In the genomic region with DNA sequence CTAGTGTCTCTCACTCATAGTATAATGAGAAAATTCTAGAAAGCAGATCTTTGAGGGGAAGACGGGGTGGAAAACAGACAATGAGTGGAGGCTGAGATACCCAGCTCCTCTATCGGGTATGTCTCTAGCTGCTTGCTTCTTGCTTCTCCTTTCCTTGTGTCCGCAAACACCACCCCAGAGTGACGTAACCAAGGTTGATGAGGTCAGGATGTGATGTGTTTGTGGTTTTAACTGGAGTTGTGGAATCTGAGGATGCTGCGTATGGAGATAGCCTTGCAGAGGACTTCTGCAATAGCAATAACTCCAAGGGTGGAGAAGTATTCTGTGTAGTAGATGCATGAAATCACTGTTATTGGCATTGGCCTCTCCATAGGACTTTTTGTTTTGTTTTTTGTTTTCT, we compare ENCODE assay signal across 1 cellular context.
TF ChIP-seq lines count a peak whose summit lies in the region.

No MANE protein-coding gene starts in this region.

TF ChIP-seq in HepG2, 621 proteins besides CTCF, POLR2A, EP300 and RAD21 (continued from another document and continues in another):
- TF ChIP-seq, protein P1, sequence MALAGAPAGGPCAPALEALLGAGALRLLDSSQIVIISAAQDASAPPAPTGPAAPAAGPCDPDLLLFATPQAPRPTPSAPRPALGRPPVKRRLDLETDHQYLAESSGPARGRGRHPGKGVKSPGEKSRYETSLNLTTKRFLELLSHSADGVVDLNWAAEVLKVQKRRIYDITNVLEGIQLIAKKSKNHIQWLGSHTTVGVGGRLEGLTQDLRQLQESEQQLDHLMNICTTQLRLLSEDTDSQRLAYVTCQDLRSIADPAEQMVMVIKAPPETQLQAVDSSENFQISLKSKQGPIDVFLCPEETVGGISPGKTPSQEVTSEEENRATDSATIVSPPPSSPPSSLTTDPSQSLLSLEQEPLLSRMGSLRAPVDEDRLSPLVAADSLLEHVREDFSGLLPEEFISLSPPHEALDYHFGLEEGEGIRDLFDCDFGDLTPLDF (CRISPR knock-in tag; IDR thresholded peaks at IDR 0.05): no peak
- peak; percentile 54; the same call in 1 of the 2 replicates for TF ChIP-seq KDM1A (CRISPR knock-in tag; IDR thresholded peaks at IDR 0.05)
- TF ChIP-seq TBP (CRISPR knock-in tag; IDR thresholded peaks at IDR 0.05): no peak
- TF ChIP-seq, protein P2, sequence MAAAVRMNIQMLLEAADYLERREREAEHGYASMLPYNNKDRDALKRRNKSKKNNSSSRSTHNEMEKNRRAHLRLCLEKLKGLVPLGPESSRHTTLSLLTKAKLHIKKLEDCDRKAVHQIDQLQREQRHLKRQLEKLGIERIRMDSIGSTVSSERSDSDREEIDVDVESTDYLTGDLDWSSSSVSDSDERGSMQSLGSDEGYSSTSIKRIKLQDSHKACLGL (CRISPR knock-in tag; IDR thresholded peaks at IDR 0.05): no peak
- TF ChIP-seq RARG (CRISPR knock-in tag; IDR thresholded peaks at IDR 0.05; ENCODE audit: low read depth): no peak
- TF ChIP-seq ZMYM4 (CRISPR knock-in tag; IDR thresholded peaks at IDR 0.05): peak; percentile 34; the same call in 1 of the 2 replicates
- TF ChIP-seq CEBPB (IDR thresholded peaks at IDR 0.05; ENCODE audit: borderline replicate concordance, low read depth, low read length): peak; percentile 63; the same call in 1 of the 2 replicates
- TF ChIP-seq, protein P3, sequence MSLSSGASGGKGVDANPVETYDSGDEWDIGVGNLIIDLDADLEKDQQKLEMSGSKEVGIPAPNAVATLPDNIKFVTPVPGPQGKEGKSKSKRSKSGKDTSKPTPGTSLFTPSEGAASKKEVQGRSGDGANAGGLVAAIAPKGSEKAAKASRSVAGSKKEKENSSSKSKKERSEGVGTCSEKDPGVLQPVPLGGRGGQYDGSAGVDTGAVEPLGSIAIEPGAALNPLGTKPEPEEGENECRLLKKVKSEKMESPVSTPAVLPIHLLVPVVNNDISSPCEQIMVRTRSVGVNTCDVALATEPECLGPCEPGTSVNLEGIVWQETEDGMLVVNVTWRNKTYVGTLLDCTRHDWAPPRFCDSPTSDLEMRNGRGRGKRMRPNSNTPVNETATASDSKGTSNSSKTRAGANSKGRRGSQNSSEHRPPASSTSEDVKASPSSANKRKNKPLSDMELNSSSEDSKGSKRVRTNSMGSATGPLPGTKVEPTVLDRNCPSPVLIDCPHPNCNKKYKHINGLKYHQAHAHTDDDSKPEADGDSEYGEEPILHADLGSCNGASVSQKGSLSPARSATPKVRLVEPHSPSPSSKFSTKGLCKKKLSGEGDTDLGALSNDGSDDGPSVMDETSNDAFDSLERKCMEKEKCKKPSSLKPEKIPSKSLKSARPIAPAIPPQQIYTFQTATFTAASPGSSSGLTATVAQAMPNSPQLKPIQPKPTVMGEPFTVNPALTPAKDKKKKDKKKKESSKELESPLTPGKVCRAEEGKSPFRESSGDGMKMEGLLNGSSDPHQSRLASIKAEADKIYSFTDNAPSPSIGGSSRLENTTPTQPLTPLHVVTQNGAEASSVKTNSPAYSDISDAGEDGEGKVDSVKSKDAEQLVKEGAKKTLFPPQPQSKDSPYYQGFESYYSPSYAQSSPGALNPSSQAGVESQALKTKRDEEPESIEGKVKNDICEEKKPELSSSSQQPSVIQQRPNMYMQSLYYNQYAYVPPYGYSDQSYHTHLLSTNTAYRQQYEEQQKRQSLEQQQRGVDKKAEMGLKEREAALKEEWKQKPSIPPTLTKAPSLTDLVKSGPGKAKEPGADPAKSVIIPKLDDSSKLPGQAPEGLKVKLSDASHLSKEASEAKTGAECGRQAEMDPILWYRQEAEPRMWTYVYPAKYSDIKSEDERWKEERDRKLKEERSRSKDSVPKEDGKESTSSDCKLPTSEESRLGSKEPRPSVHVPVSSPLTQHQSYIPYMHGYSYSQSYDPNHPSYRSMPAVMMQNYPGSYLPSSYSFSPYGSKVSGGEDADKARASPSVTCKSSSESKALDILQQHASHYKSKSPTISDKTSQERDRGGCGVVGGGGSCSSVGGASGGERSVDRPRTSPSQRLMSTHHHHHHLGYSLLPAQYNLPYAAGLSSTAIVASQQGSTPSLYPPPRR (CRISPR knock-in tag; IDR thresholded peaks at IDR 0.05; ENCODE audit: borderline replicate concordance): peak; percentile 39; the same call in 1 of the 2 replicates
- TF ChIP-seq ZNF839 (CRISPR knock-in tag; IDR thresholded peaks at IDR 0.05; ENCODE audit: borderline replicate concordance): no peak
- no peak for TF ChIP-seq IRF2 (CRISPR knock-in tag; IDR thresholded peaks at IDR 0.05)
- TF ChIP-seq ZNF761 (CRISPR knock-in tag; conservative IDR thresholded peaks at IDR 0.05): no peak
- TF ChIP-seq NFRKB (IDR thresholded peaks at IDR 0.05): no peak
- peak; percentile 72 for TF ChIP-seq CEBPG (CRISPR knock-in tag; IDR thresholded peaks at IDR 0.05)
- no peak for TF ChIP-seq HMG20B (CRISPR knock-in tag; conservative IDR thresholded peaks at IDR 0.05)
- no peak for TF ChIP-seq ZNF225 (CRISPR knock-in tag; IDR thresholded peaks at IDR 0.05)
- peak; percentile 27; the same call in 1 of the 2 replicates for TF ChIP-seq GATAD1 (CRISPR knock-in tag; IDR thresholded peaks at IDR 0.05)
- TF ChIP-seq NR2C2 (CRISPR knock-in tag; IDR thresholded peaks at IDR 0.05; ENCODE audit: borderline replicate concordance): no peak
- TF ChIP-seq NCOA5 (CRISPR knock-in tag; IDR thresholded peaks at IDR 0.05): no peak
- no peak for TF ChIP-seq FOXA1 (IDR thresholded peaks at IDR 0.05)
- TF ChIP-seq FOXA1 (CRISPR knock-in tag; IDR thresholded peaks at IDR 0.05): peak; percentile 60; the same call in 1 of the 2 replicates
- TF ChIP-seq GATAD2A (CRISPR knock-in tag; IDR thresholded peaks at IDR 0.05): peak; percentile 77
- peak; percentile 45; the same call in 1 of the 2 replicates for TF ChIP-seq ZBTB20 (CRISPR knock-in tag; IDR thresholded peaks at IDR 0.05; ENCODE audit: borderline replicate concordance, low read depth)
- TF ChIP-seq, protein P4, sequence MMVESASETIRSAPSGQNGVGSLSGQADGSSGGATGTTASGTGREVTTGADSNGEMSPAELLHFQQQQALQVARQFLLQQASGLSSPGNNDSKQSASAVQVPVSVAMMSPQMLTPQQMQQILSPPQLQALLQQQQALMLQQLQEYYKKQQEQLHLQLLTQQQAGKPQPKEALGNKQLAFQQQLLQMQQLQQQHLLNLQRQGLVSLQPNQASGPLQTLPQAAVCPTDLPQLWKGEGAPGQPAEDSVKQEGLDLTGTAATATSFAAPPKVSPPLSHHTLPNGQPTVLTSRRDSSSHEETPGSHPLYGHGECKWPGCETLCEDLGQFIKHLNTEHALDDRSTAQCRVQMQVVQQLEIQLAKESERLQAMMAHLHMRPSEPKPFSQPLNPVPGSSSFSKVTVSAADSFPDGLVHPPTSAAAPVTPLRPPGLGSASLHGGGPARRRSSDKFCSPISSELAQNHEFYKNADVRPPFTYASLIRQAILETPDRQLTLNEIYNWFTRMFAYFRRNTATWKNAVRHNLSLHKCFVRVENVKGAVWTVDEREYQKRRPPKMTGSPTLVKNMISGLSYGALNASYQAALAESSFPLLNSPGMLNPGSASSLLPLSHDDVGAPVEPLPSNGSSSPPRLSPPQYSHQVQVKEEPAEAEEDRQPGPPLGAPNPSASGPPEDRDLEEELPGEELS (CRISPR knock-in tag; IDR thresholded peaks at IDR 0.05): peak; percentile 63; the same call in 1 of the 2 replicates
- 0 out of 2 replicates have a peak, but pooled peaks have one; percentile 34 for TF ChIP-seq ZMAT3 (CRISPR knock-in tag; conservative IDR thresholded peaks at IDR 0.05)
- TF ChIP-seq NR2F6 (IDR thresholded peaks at IDR 0.05): peak; percentile 57; the same call in 1 of the 2 replicates
- TF ChIP-seq NR2F6 (CRISPR knock-in tag; IDR thresholded peaks at IDR 0.05): peak; percentile 79
- TF ChIP-seq TAF15 (IDR thresholded peaks at IDR 0.05; ENCODE audit: low read depth, low read length, poor library complexity, severe bottlenecking): no peak
- TF ChIP-seq, protein P5, sequence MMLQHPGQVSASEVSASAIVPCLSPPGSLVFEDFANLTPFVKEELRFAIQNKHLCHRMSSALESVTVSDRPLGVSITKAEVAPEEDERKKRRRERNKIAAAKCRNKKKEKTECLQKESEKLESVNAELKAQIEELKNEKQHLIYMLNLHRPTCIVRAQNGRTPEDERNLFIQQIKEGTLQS (CRISPR knock-in tag; IDR thresholded peaks at IDR 0.05): peak; percentile 52; the same call in 1 of the 2 replicates
- TF ChIP-seq ZNF792 (CRISPR knock-in tag; IDR thresholded peaks at IDR 0.05): 0 out of 2 replicates have a peak, but pooled peaks have one; percentile 18
- no peak for TF ChIP-seq TGIF2 (CRISPR knock-in tag; IDR thresholded peaks at IDR 0.05)
- TF ChIP-seq CREB1 (IDR thresholded peaks at IDR 0.05): peak; percentile 78
- TF ChIP-seq CREB1 (CRISPR knock-in tag; IDR thresholded peaks at IDR 0.05): peak; percentile 60; the same call in 1 of the 2 replicates
- peak; percentile 44; the same call in 1 of the 2 replicates for TF ChIP-seq ZBTB38 (CRISPR knock-in tag; IDR thresholded peaks at IDR 0.05)
- TF ChIP-seq ZSCAN22 (CRISPR knock-in tag; IDR thresholded peaks at IDR 0.05): no peak
- no peak for TF ChIP-seq ZBTB7A (CRISPR knock-in tag; IDR thresholded peaks at IDR 0.05)
- TF ChIP-seq, protein P6, sequence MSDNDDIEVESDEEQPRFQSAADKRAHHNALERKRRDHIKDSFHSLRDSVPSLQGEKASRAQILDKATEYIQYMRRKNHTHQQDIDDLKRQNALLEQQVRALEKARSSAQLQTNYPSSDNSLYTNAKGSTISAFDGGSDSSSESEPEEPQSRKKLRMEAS (IDR thresholded peaks at IDR 0.05): no peak
- TF ChIP-seq, protein P7, sequence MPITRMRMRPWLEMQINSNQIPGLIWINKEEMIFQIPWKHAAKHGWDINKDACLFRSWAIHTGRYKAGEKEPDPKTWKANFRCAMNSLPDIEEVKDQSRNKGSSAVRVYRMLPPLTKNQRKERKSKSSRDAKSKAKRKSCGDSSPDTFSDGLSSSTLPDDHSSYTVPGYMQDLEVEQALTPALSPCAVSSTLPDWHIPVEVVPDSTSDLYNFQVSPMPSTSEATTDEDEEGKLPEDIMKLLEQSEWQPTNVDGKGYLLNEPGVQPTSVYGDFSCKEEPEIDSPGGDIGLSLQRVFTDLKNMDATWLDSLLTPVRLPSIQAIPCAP (CRISPR knock-in tag; IDR thresholded peaks at IDR 0.05; ENCODE audit: low read depth): no peak
- 0 out of 2 replicates have a peak, but pooled peaks have one; percentile 62 for TF ChIP-seq RCOR2 (CRISPR knock-in tag; IDR thresholded peaks at IDR 0.05)
- TF ChIP-seq, protein P8, sequence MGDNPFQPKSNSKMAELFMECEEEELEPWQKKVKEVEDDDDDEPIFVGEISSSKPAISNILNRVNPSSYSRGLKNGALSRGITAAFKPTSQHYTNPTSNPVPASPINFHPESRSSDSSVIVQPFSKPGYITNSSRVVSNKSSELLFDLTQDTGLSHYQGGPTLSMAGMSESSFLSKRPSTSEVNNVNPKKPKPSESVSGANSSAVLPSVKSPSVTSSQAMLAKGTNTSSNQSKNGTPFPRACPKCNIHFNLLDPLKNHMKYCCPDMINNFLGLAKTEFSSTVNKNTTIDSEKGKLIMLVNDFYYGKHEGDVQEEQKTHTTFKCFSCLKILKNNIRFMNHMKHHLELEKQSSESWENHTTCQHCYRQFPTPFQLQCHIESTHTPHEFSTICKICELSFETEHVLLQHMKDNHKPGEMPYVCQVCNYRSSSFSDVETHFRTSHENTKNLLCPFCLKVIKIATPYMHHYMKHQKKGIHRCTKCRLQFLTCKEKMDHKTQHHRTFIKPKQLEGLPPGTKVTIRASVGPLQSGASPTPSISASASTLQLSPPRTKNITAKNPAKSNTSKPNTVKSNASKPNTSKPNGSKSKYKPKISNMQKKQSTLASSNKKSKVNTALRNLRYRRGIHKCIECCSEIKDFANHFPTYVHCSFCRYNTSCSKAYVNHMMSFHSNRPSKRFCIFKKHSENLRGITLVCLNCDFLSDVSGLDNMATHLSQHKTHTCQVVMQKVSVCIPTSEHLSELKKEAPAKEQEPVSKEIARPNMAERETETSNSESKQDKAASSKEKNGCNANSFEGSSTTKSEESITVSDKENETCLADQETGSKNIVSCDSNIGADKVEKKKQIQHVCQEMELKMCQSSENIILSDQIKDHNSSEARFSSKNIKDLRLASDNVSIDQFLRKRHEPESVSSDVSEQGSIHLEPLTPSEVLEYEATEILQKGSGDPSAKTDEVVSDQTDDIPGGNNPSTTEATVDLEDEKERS (CRISPR knock-in tag; IDR thresholded peaks at IDR 0.05): 0 out of 2 replicates have a peak, but pooled peaks have one; percentile 72
- no peak for TF ChIP-seq ZNF335 (CRISPR knock-in tag; IDR thresholded peaks at IDR 0.05)
- no peak for TF ChIP-seq NR3C1 (CRISPR knock-in tag; IDR thresholded peaks at IDR 0.05)
- TF ChIP-seq HOXA3 (CRISPR knock-in tag; IDR thresholded peaks at IDR 0.05): peak; percentile 75
- TF ChIP-seq ZNF292 (CRISPR knock-in tag; IDR thresholded peaks at IDR 0.05; ENCODE audit: borderline replicate concordance, low read depth): peak; percentile 60; the same call in 1 of the 2 replicates
- TF ChIP-seq MTF2 (CRISPR knock-in tag; IDR thresholded peaks at IDR 0.05; ENCODE audit: borderline replicate concordance): no peak
- no peak for TF ChIP-seq SOX6 (IDR thresholded peaks at IDR 0.05)
- TF ChIP-seq SOX6 (CRISPR knock-in tag; IDR thresholded peaks at IDR 0.05): 0 out of 2 replicates have a peak, but pooled peaks have one; percentile 36
- no peak for TF ChIP-seq DR1 (CRISPR knock-in tag; IDR thresholded peaks at IDR 0.05)
- TF ChIP-seq, protein P9, sequence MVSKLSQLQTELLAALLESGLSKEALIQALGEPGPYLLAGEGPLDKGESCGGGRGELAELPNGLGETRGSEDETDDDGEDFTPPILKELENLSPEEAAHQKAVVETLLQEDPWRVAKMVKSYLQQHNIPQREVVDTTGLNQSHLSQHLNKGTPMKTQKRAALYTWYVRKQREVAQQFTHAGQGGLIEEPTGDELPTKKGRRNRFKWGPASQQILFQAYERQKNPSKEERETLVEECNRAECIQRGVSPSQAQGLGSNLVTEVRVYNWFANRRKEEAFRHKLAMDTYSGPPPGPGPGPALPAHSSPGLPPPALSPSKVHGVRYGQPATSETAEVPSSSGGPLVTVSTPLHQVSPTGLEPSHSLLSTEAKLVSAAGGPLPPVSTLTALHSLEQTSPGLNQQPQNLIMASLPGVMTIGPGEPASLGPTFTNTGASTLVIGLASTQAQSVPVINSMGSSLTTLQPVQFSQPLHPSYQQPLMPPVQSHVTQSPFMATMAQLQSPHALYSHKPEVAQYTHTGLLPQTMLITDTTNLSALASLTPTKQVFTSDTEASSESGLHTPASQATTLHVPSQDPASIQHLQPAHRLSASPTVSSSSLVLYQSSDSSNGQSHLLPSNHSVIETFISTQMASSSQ (IDR thresholded peaks at IDR 0.05; ENCODE audit: low read depth): no peak
- TF ChIP-seq, protein P9 (CRISPR knock-in tag; IDR thresholded peaks at IDR 0.05; ENCODE audit: borderline replicate concordance): peak; percentile 36; the same call in 1 of the 2 replicates
- TF ChIP-seq SOX5 (CRISPR knock-in tag; IDR thresholded peaks at IDR 0.05; ENCODE audit: borderline replicate concordance): peak; percentile 20; the same call in 1 of the 2 replicates
- peak; percentile 66 for TF ChIP-seq RARA (CRISPR knock-in tag; IDR thresholded peaks at IDR 0.05)
